ENCODE assay signal across 3 cellular contexts in genomic region chr12:63927511-63927910, GRCh38.
"Had no signal": no experiment of that assay in that cellular context is flagged by ENCODE, and none has a peak within 500 bp of the region (broad histone marks: within the 10 kb centered on the region; RNA-seq: fewer than 3 reads in every experiment).

No MANE protein-coding gene starts in this region.

- H3K4me3 ChIP-seq: GM12878 had no signal

- ATAC-seq: GM12878 had no signal

- DNase-seq: GDM1, GF-D8 had no signal
